29 cellular contexts compared by ENCODE assay signal in genomic region chr20:40603057-40603651, GRCh38.
"Had no signal": no experiment of that assay in that cellular context is flagged by ENCODE, and none has a peak within 500 bp of the region (broad histone marks: within the 10 kb centered on the region; RNA-seq: fewer than 3 reads in every experiment).

No MANE protein-coding gene starts in this region.

- FAIRE-seq: urothelium cell line had no signal

- H3K9ac ChIP-seq: neural progenitor cell, parathyroid adenoma had no signal

- H3K27ac ChIP-seq: neural progenitor cell, ovary, parathyroid adenoma, psoas muscle, skin epidermis, spleen, thoracic aorta, thyroid gland, tibial nerve, upper lobe of left lung, vagina had no signal

- H3K4me3 ChIP-seq: neural progenitor cell, ovary, psoas muscle, skin epidermis, smooth muscle cell, spleen, thoracic aorta, thyroid gland, tibial nerve, upper lobe of left lung, vagina had no signal

- H2AFZ ChIP-seq: neural progenitor cell, parathyroid adenoma had no signal

- ATAC-seq: natural killer cell; psoas muscle; right cardiac atrium; sciatic nerve; stimulated activated memory B cell treated with anti-CD40 and anti-IgM and Interleukin-4, amounts not matched to agents 10 μg/mL and 1 μg/mL and 100 μg/mL, for 72 hours; stimulated activated naive CD8-positive, alpha-beta T cell treated with anti-CD3 and anti-CD28 coated beads, Interleukin-15, amount 100 ng/mL, for 72 hours; stimulated activated naive CD8-positive, alpha-beta T cell treated with anti-CD3 and anti-CD28 coated beads, Interleukin-15, Interleukin-2, amounts not matched to agents 100 U/mL and 50 U/mL, for 24 hours had no signal

- H3K27me3 ChIP-seq: neural progenitor cell, ovary, thyroid gland, tibial nerve, upper lobe of left lung, vagina had no signal

- H3K36me3 ChIP-seq: neural progenitor cell, ovary, spleen, thoracic aorta, thyroid gland, tibial nerve, upper lobe of left lung, vagina had no signal

- H3K4me1 ChIP-seq: neural progenitor cell, psoas muscle, tibial nerve, upper lobe of left lung, vagina had no signal

- H3K9me3 ChIP-seq: ovary, thoracic aorta, thyroid gland had no signal

- H3K4me2 ChIP-seq: neural progenitor cell, smooth muscle cell had no signal

- DNase-seq: natural killer cell; occipital lobe; ovary; posterior cingulate gyrus; psoas muscle; right cardiac atrium; spleen; stimulated activated CD4-positive, alpha-beta T cell treated with anti-CD3 and anti-CD28 coated beads, Interleukin-12 subunit alpha, Interleukin-12 subunit beta, amount 100 ng/mL, for 4 hours; stimulated activated CD4-positive, alpha-beta T cell treated with anti-CD3 and anti-CD28 coated beads, Interleukin-1b, Interleukin-23, amount 100 ng/mL, for 48 hours; stimulated activated CD4-positive, alpha-beta T cell treated with anti-CD3 and anti-CD28 coated beads, Interleukin-4, amount 100 ng/mL, for 1 hour; stimulated activated CD4-positive, alpha-beta T cell treated with anti-CD3 and anti-CD28 coated beads, Interleukin-4, amount 100 ng/mL, for 4 hours; stimulated activated CD8-positive, alpha-beta memory T cell treated with anti-CD3 and anti-CD28 coated beads, Interleukin-4, amount 100 ng/mL, for 48 hours; stimulated activated naive CD4-positive, alpha-beta T cell; stimulated activated naive CD8-positive, alpha-beta T cell treated with anti-CD3 and anti-CD28 coated beads, Interleukin-15, amount 100 ng/mL, for 72 hours; stimulated activated naive CD8-positive, alpha-beta T cell treated with anti-CD3 and anti-CD28 coated beads, Interleukin-15, Interleukin-2, amounts not matched to agents 100 U/mL and 50 U/mL, for 24 hours; substantia nigra; thyroid gland; trophoblast cell; upper lobe of left lung had no signal

- H3K79me2 ChIP-seq: parathyroid adenoma had no signal
